ENCODE assay signal across 8 cellular contexts in the genomic region with DNA sequence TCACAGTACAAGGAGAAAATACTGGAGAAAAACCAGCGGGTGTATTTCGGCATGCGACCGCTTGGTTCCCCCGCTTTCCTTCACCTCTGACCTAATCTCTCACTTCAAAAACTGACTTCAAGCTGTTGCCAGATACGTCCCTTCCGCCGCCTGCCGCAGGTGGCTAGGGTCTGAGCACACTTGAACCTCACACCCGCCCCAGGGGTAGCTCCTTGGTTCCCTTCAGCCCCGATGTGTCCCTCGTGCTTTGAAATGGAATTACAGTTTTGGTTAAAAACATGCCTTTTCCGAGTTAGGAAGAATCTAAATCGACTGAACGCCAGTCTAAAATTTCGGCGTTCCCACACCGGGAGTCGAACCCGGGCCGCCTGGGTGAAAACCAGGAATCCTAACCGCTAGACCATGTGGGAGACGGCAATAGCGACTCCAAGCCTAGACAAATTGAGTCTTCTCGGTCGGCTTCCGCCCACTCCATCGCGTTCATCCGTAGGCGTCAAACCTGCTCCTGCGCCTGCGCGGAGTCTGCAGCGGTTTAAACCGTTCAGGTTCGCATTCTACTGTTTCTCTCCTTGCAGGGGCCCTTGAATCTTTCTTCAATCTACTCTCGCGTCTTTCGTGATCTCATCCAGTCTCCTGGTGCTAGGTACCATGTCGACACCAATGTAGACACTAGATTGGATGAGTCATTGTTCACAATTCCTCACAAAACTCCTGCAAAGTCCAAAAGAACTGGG.
DNase-seq lines count a peak whose midpoint lies in the region; ATAC-seq and TF ChIP-seq lines count a peak whose summit lies in the region.

No MANE protein-coding gene starts in this region.

- H3K4me3 ChIP-seq in thymus (ENCODE audit: low read length), result peak overlapping the region; percentile 56

- POLR2A ChIA-PET in GM10248 (lab: Yijun Ruan, JAX), result no interaction called here

- H3K4me3 Mint-ChIP-seq in activated naive CD8-positive, alpha-beta T cell treated with anti-CD3 and anti-CD28 coated beads, Interleukin-2, amount 50 U/mL, for 24 hours, result no peak overlapping the region
- no peak overlapping the region for H3K4me3 Mint-ChIP-seq in osteocyte (ENCODE audit: unreplicated experiment)

- intact Hi-C loops in Right ventricle myocardium superior (cut with DNase I), result no loop called here

- peaks cover 4% of the 10 kb centered on the region for H3K4me1 ChIP-seq in thymus (ENCODE audit: control insufficient read depth, insufficient read depth, low read length)

- no peaks in the 10 kb centered on the region for H3K27me3 Mint-ChIP-seq in activated naive CD8-positive, alpha-beta T cell treated with anti-CD3 and anti-CD28 coated beads, Interleukin-2, amount 50 U/mL, for 24 hours
- no peaks in the 10 kb centered on the region for H3K27me3 Mint-ChIP-seq in osteocyte (ENCODE audit: unreplicated experiment)

- TF ChIP-seq CTCF in GM10248 (IDR thresholded peaks at IDR 0.05; ENCODE audit: control extremely low read depth, extremely low read depth, low read depth, missing control alignments), result peak; percentile 4
- TF ChIP-seq CTCF in osteocyte (IDR thresholded peaks at IDR 0.05), result peak; percentile 45

- H3K36me3 Mint-ChIP-seq in activated naive CD8-positive, alpha-beta T cell treated with anti-CD3 and anti-CD28 coated beads, Interleukin-2, amount 50 U/mL, for 24 hours (ENCODE audit: low read depth), result no peaks in the 10 kb centered on the region
- H3K36me3 Mint-ChIP-seq in osteocyte (ENCODE audit: unreplicated experiment), result no peaks in the 10 kb centered on the region

- H3K36me3 ChIP-seq in thymus (ENCODE audit: control insufficient read depth, insufficient read depth), result no peaks in the 10 kb centered on the region

- no peaks in the 10 kb centered on the region for H3K9me3 Mint-ChIP-seq in activated naive CD8-positive, alpha-beta T cell treated with anti-CD3 and anti-CD28 coated beads, Interleukin-2, amount 50 U/mL, for 24 hours
- no peaks in the 10 kb centered on the region for H3K9me3 Mint-ChIP-seq in osteocyte (ENCODE audit: unreplicated experiment)

- peaks cover 9% of the 10 kb centered on the region for H3K4me1 Mint-ChIP-seq in activated naive CD8-positive, alpha-beta T cell treated with anti-CD3 and anti-CD28 coated beads, Interleukin-2, amount 50 U/mL, for 24 hours
- peaks cover 16% of the 10 kb centered on the region for H3K4me1 Mint-ChIP-seq in osteocyte (ENCODE audit: unreplicated experiment)

- peak; percentile 87 for DNase-seq in GM10248 (ENCODE audit: extremely low spot score)
- DNase-seq in NCI-H1105 (lab: John Stamatoyannopoulos, UW), result peak; percentile 81
- DNase-seq in SKM-1 treated with dmso at 0.1 percent for 144 hours (lab: John Stamatoyannopoulos, UW; ENCODE audit: unreplicated experiment), result peak; percentile 98
- DNase-seq in activated naive CD8-positive, alpha-beta T cell treated with anti-CD3 and anti-CD28 coated beads, Interleukin-2, amount 50 U/mL, for 24 hours, result peak; percentile 95
- peak; percentile 96 for DNase-seq in Right ventricle myocardium superior
- DNase-seq in osteocyte (ENCODE audit: extremely low spot score, unreplicated experiment), result peak; percentile 98

- H3K9me3 ChIP-seq in thymus (ENCODE audit: control insufficient read depth), result no peaks in the 10 kb centered on the region

- H3K27ac Mint-ChIP-seq in activated naive CD8-positive, alpha-beta T cell treated with anti-CD3 and anti-CD28 coated beads, Interleukin-2, amount 50 U/mL, for 24 hours, result no peak overlapping the region
- no peak overlapping the region for H3K27ac Mint-ChIP-seq in osteocyte (ENCODE audit: unreplicated experiment)

- H3K27me3 ChIP-seq in thymus (ENCODE audit: control insufficient read depth, insufficient read depth), result no peaks in the 10 kb centered on the region

- CTCF ChIA-PET in GM10248 (lab: Yijun Ruan, JAX), result interaction anchor here (0.9 to 2.4 kb wide), 11 partner anchors 11 to 448 kb away, joined by 3 to 19 read pairs (median 5); a partner anchor contains a TSS

- under 1% methylated on average over 41 of the region's 41 CpGs for WGBS in thymus

- peak overlapping the region; percentile 94 for H3K27ac ChIP-seq in thymus (ENCODE audit: low read depth)

- peak; percentile 70 for ATAC-seq in HG02623 (IDR thresholded peaks at IDR 0.05; ENCODE audit: unreplicated experiment)
- ATAC-seq in activated naive CD8-positive, alpha-beta T cell treated with anti-CD3 and anti-CD28 coated beads, Interleukin-2, amount 50 U/mL, for 24 hours, result peak; percentile 90
- peak; percentile 94 for ATAC-seq in Right ventricle myocardium superior (ENCODE audit: poor library complexity)

Comparison
In these comparisons a context has a peak if more than half of its experiments do, and no peak if none do; other contexts are left out.
1. Peak in every context shown above with its lines: DNase-seq, ATAC-seq, H3K4me3 ChIP-seq and H3K27ac ChIP-seq.